ENCODE assay signal across 1 cellular context in the genomic region with DNA sequence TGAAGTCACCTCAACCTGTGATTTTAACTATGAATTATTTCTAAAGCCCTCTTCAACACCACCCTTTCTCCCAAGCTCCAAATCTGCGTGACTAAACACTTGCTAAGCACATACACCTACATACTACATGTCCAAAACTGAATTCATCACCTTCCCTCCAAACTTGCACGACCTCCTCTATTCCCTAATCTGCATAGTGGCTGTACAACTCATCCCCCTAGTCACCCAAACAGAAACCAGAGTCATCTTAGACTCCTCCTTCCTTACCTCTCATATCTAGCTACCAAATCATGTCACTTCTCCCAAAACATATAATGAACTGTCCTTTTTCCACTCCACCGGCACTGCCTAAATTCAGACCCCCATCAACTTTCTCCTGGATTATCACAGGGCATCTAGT.
TF ChIP-seq lines count a peak whose summit lies in the region.

No MANE protein-coding gene starts in this region.

TF ChIP-seq in K562, 482 proteins besides CTCF, POLR2A, EP300 and RAD21 (continued from another document):
- TF ChIP-seq, protein P1, sequence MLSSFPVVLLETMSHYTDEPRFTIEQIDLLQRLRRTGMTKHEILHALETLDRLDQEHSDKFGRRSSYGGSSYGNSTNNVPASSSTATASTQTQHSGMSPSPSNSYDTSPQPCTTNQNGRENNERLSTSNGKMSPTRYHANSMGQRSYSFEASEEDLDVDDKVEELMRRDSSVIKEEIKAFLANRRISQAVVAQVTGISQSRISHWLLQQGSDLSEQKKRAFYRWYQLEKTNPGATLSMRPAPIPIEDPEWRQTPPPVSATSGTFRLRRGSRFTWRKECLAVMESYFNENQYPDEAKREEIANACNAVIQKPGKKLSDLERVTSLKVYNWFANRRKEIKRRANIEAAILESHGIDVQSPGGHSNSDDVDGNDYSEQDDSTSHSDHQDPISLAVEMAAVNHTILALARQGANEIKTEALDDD (IDR thresholded peaks at IDR 0.05), result peak; percentile 61
- TF ChIP-seq DNMT1 (IDR thresholded peaks at IDR 0.05) (no peak), HDAC1 (IDR thresholded peaks at IDR 0.05) (peak in 1 of 2 experiments; percentile 48; a peak in 1 of 4 replicates), WHSC1 (IDR thresholded peaks at IDR 0.05; ENCODE audit: low read length) (no peak), TBP (optimal IDR thresholded peaks at IDR 0.05; ENCODE audit: low read depth, low read length) (no peak), ZNF316 (IDR thresholded peaks at IDR 0.05) (no peak)
- TF ChIP-seq, protein P2, sequence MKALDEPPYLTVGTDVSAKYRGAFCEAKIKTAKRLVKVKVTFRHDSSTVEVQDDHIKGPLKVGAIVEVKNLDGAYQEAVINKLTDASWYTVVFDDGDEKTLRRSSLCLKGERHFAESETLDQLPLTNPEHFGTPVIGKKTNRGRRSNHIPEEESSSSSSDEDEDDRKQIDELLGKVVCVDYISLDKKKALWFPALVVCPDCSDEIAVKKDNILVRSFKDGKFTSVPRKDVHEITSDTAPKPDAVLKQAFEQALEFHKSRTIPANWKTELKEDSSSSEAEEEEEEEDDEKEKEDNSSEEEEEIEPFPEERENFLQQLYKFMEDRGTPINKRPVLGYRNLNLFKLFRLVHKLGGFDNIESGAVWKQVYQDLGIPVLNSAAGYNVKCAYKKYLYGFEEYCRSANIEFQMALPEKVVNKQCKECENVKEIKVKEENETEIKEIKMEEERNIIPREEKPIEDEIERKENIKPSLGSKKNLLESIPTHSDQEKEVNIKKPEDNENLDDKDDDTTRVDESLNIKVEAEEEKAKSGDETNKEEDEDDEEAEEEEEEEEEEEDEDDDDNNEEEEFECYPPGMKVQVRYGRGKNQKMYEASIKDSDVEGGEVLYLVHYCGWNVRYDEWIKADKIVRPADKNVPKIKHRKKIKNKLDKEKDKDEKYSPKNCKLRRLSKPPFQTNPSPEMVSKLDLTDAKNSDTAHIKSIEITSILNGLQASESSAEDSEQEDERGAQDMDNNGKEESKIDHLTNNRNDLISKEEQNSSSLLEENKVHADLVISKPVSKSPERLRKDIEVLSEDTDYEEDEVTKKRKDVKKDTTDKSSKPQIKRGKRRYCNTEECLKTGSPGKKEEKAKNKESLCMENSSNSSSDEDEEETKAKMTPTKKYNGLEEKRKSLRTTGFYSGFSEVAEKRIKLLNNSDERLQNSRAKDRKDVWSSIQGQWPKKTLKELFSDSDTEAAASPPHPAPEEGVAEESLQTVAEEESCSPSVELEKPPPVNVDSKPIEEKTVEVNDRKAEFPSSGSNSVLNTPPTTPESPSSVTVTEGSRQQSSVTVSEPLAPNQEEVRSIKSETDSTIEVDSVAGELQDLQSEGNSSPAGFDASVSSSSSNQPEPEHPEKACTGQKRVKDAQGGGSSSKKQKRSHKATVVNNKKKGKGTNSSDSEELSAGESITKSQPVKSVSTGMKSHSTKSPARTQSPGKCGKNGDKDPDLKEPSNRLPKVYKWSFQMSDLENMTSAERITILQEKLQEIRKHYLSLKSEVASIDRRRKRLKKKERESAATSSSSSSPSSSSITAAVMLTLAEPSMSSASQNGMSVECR (CRISPR knock-in tag; IDR thresholded peaks at IDR 0.05), result no peak
- TF ChIP-seq, protein P3, sequence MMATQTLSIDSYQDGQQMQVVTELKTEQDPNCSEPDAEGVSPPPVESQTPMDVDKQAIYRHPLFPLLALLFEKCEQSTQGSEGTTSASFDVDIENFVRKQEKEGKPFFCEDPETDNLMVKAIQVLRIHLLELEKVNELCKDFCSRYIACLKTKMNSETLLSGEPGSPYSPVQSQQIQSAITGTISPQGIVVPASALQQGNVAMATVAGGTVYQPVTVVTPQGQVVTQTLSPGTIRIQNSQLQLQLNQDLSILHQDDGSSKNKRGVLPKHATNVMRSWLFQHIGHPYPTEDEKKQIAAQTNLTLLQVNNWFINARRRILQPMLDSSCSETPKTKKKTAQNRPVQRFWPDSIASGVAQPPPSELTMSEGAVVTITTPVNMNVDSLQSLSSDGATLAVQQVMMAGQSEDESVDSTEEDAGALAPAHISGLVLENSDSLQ (IDR thresholded peaks at IDR 0.05), result peak; percentile 24; the same call in 1 of the 2 replicates
TF ChIP-seq in K562: peak in this region for 3.
